35 cellular contexts compared by ENCODE assay signal in the genomic region with DNA sequence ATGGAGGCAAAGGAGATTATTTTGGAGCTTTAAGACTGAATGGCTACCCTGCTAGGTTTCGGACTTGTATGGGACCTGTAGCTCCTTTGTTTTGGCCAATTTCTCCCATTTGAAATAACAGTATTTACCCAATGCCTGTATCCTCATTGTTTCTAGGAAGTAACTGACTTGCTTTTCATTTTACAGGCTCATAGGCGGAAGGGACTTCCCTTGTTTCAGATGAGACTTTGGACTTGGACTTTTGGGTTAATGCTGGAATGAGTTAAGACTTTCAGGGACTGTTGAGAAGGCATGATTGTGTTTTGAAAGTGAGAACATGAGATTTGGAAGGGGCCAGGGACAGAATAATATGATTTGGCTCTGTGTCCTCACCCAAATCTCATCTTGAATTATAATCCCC.
"Had no signal": no experiment of that assay in that cellular context is flagged by ENCODE, and none has a peak within 500 bp of the region (broad histone marks: within the 10 kb centered on the region; RNA-seq: fewer than 3 reads in every experiment).

No MANE protein-coding gene starts in this region.

- H3K27ac ChIP-seq: KMS-11 had no signal

- H3K4me3 ChIP-seq: MG63 had no signal

- H3K9me3 ChIP-seq: MG63 had no signal

- DNase-seq: Karpas-422, Kasumi-1, KG1, MG63, MM.1S, MV-4-11, NCI-H1048, NCI-H1092, NCI-H1092 treated with DMSO at 0.1 percent for 48 hours, NCI-H1105, NCI-H1105 treated with DMSO at 0.1 percent for 48 hours, NCI-H1417, NCI-H1417 treated with DMSO at 0.1 percent for 48 hours, NCI-H1436, NCI-H1436 treated with DMSO at 0.1 percent for 48 hours, NCI-H146, NCI-H1694, NCI-H1694 treated with DMSO at 0.1 percent for 48 hours, NCI-H187, NCI-H187 treated with DMSO at 0.1 percent for 48 hours, NCI-H1930, NCI-H2029, NCI-H2029 treated with DMSO at 0.1 percent for 48 hours, NCI-H2081, NCI-H2081 treated with DMSO at 0.1 percent for 48 hours, NCI-H2107, NCI-H2171, NCI-H2171 treated with DMSO at 0.1 percent for 48 hours, NCI-H2227 treated with DMSO at 0.1 percent for 48 hours, NCI-H226, NCI-H345, NCI-H446, NCI-H446 treated with DMSO at 0.1 percent for 48 hours, NCI-H510A had no signal

- H3K27me3 ChIP-seq: MG63 had no signal
